Comparison of ENCODE assay signal across 8 cellular contexts in genomic region chr2:195656131-195656858, GRCh38. TPM values are rescaled to one million over a fixed set of nuclear protein-coding genes. Genes with fewer than 3 reads are reported as not detected.
DNase-seq lines count a peak whose midpoint lies in the region; ATAC-seq and TF ChIP-seq lines count a peak whose summit lies in the region.

No MANE protein-coding gene starts in this region.

- H3K4me1 Mint-ChIP-seq in activated T-helper 2 cell treated with anti-CD3 and anti-CD28 coated beads, Interferon-gamma antibody, Interleukin-2, Interleukin-4, amounts not matched to agents 10 μg/mL and 5 μg/mL and 100 μg/mL, durations not matched to agents 14 hours and 24 hours and 36 hours (ENCODE audit: low read depth), result peaks cover 22% of the 10 kb centered on the region

- H3K9me3 ChIP-seq in AG04450 (ENCODE audit: control insufficient read depth, insufficient read depth, low read length) (no peaks in the 10 kb centered on the region; the same call in 1 of the 2 replicates), testis (no peaks in the 10 kb centered on the region)

- peaks cover 13% of the 10 kb centered on the region for H3K4me1 ChIP-seq in testis

- H3K27me3 Mint-ChIP-seq in activated T-helper 2 cell treated with anti-CD3 and anti-CD28 coated beads, Interferon-gamma antibody, Interleukin-2, Interleukin-4, amounts not matched to agents 10 μg/mL and 5 μg/mL and 100 μg/mL, durations not matched to agents 14 hours and 24 hours and 36 hours (ENCODE audit: low read depth), result no peaks in the 10 kb centered on the region

- H3K9me3 Mint-ChIP-seq in activated T-helper 2 cell treated with anti-CD3 and anti-CD28 coated beads, Interferon-gamma antibody, Interleukin-2, Interleukin-4, amounts not matched to agents 10 μg/mL and 5 μg/mL and 100 μg/mL, durations not matched to agents 14 hours and 24 hours and 36 hours, result no peaks in the 10 kb centered on the region

- peak overlapping the region; percentile 94 for H3K4me3 Mint-ChIP-seq in activated T-helper 2 cell treated with anti-CD3 and anti-CD28 coated beads, Interferon-gamma antibody, Interleukin-2, Interleukin-4, amounts not matched to agents 10 μg/mL and 5 μg/mL and 100 μg/mL, durations not matched to agents 14 hours and 24 hours and 36 hours (ENCODE audit: low read depth)

- POLR2A ChIA-PET in AG04450 (lab: Yijun Ruan, JAX), result interaction anchor here (0.6 to 2.2 kb wide), 22 partner anchors 10 to 634 kb away, joined by 3 to 36 read pairs (median 4); no protein-coding TSS in a partner anchor

- TF ChIP-seq CTCF in AG04450 (IDR thresholded peaks at IDR 0.05; ENCODE audit: low read depth, low read length), result no peak
- TF ChIP-seq CTCF in testis (IDR thresholded peaks at IDR 0.05), result no peak

- H3K27ac ChIP-seq in AG04450 (ENCODE audit: low read depth, low read length) (peak overlapping the region; percentile 94), layer of hippocampus (ENCODE audit: low read depth, low read length) (peak overlapping the region; percentile 94), testis (peak overlapping the region; percentile 61 to 99)

- peaks cover 33% of the 10 kb centered on the region for H3K36me3 Mint-ChIP-seq in activated T-helper 2 cell treated with anti-CD3 and anti-CD28 coated beads, Interferon-gamma antibody, Interleukin-2, Interleukin-4, amounts not matched to agents 10 μg/mL and 5 μg/mL and 100 μg/mL, durations not matched to agents 14 hours and 24 hours and 36 hours (ENCODE audit: low read depth)

- peak; percentile 35 for ATAC-seq in HG02571 (IDR thresholded peaks at IDR 0.05; ENCODE audit: unreplicated experiment)

- CTCF ChIA-PET in AG04450 (lab: Charles Lee), result interaction anchor here (0.6 to 1.7 kb wide), 56 partner anchors 10 to 629 kb away, joined by 3 to 13 read pairs (median 4); partner anchors contain the start of gene DNAH7

- H3K36me3 ChIP-seq in testis (ENCODE audit: low read depth, missing control alignments), result no peaks in the 10 kb centered on the region

- no peaks in the 10 kb centered on the region for H3K27me3 ChIP-seq in AG04450 (ENCODE audit: control insufficient read depth, insufficient read depth, low read length)
- H3K27me3 ChIP-seq in layer of hippocampus (ENCODE audit: control insufficient read depth, insufficient read depth, low read length), result no peaks in the 10 kb centered on the region
- H3K27me3 ChIP-seq in testis, result no peaks in the 10 kb centered on the region

- intact Hi-C loops in activated T-helper 2 cell treated with anti-CD3 and anti-CD28 coated beads, Interferon-gamma antibody, Interleukin-2, Interleukin-4, amounts not matched to agents 10 μg/mL and 5 μg/mL and 100 μg/mL, durations not matched to agents 14 hours and 24 hours and 36 hours (cut with micrococcal nuclease), result loop anchor here (2.0 to 10.0 kb wide), 3 partner anchors 511 to 1779 kb away; partner anchors contain the start of gene SF3B1
- intact Hi-C loops in testis (cut with DNase I; ENCODE audit: low total_unique reads), result no loop called here

- no peak for TF ChIP-seq POLR2A in testis (IDR thresholded peaks at IDR 0.05)

- peak overlapping the region; percentile 46 for H3K4me3 ChIP-seq in AG04450 (ENCODE audit: low read depth, low read length)
- H3K4me3 ChIP-seq in testis, result peak overlapping the region; percentile 90 to 94

- peak overlapping the region; percentile 99 for H3K27ac Mint-ChIP-seq in activated T-helper 2 cell treated with anti-CD3 and anti-CD28 coated beads, Interferon-gamma antibody, Interleukin-2, Interleukin-4, amounts not matched to agents 10 μg/mL and 5 μg/mL and 100 μg/mL, durations not matched to agents 14 hours and 24 hours and 36 hours

- DNase-seq in AG04450 (ENCODE audit: low read depth, low spot score) (no peak), testis (no peak), AG20443 (ENCODE audit: low spot score) (no peak), EL (no peak)
- no peak for DNase-seq in activated T-helper 2 cell treated with anti-CD3 and anti-CD28 coated beads, Interferon-gamma antibody, Interleukin-2, Interleukin-4, amounts not matched to agents 10 μg/mL and 5 μg/mL and 100 μg/mL, durations not matched to agents 14 hours and 24 hours and 36 hours (ENCODE audit: low spot score)
- DNase-seq in activated effector memory CD4-positive, alpha-beta T cell treated with Interleukin-2 at 50 U/mL for 16 hours, result no peak

- 28 to 29% methylated on average over 20 of the region's 20 CpGs for WGBS in testis, 2 donors

RNA-seq across cellular contexts. Expression of gene SLC39A10, which starts 0.7 kb away (rescaled TPM):
- 26.1 and 38.5 TPM in 2 replicates for polyA plus RNA-seq in AG04450 (2011; rRNA removed)
- 54.1 and 97.7 TPM in 2 replicates for polyA minus RNA-seq in AG04450 (2011; rRNA and poly(A)+ RNA removed)
- total RNA-seq in activated T-helper 2 cell treated with anti-CD3 and anti-CD28 coated beads, Interferon-gamma antibody, Interleukin-2, Interleukin-4, amounts not matched to agents 10 μg/mL and 5 μg/mL and 100 μg/mL, durations not matched to agents 14 hours and 24 hours and 36 hours, result 27.2 and 27.6 TPM in 2 replicates
- 10 to 100 TPM; 34.7 to 43.4 TPM for total RNA-seq in testis
- 23.3 TPM for polyA plus RNA-seq in testis (ENCODE audit: insufficient read depth, low read depth, low replicate concordance)
